In genomic region chr10:1375805-1376170, GRCh38 we compare ENCODE assay signal across 17 cellular contexts.
"Had no signal": no experiment of that assay in that cellular context is flagged by ENCODE, and none has a peak within 500 bp of the region (broad histone marks: within the 10 kb centered on the region; RNA-seq: fewer than 3 reads in every experiment).

No MANE protein-coding gene starts in this region.

- H3K9me3 Mint-ChIP-seq: activated naive CD4-positive, alpha-beta T cell treated with anti-CD3 and anti-CD28 coated beads, Interleukin-2, amount 50 U/mL, for 24 hours; stimulated activated memory B cell treated with anti-CD40 and anti-IgM and Interleukin-4, amounts not matched to agents 10 μg/mL and 1 μg/mL and 100 μg/mL, for 72 hours had no signal

- H3K27ac ChIP-seq: esophagus muscularis mucosa, hepatocyte, stomach, suprapubic skin, tibial nerve, WERI-Rb-1 had no signal

- H3K4me3 Mint-ChIP-seq: activated naive CD4-positive, alpha-beta T cell treated with anti-CD3 and anti-CD28 coated beads, Interleukin-2, amount 50 U/mL, for 24 hours; stimulated activated memory B cell treated with anti-CD40 and anti-IgM and Interleukin-4, amounts not matched to agents 10 μg/mL and 1 μg/mL and 100 μg/mL, for 72 hours had no signal

- DNase-seq: activated gamma-delta T cell; anterior cingulate cortex; caudate nucleus; effector memory CD4-positive, alpha-beta T cell; glutamatergic neuron; small intestine; stimulated activated CD4-positive, alpha-beta T cell treated with anti-CD3 and anti-CD28 coated beads, Interleukin-2, amount 100 ng/mL, for 24 hours; stomach; T-helper 1 cell; WERI-Rb-1 had no signal

- H3K4me1 Mint-ChIP-seq: activated naive CD4-positive, alpha-beta T cell treated with anti-CD3 and anti-CD28 coated beads, Interleukin-2, amount 50 U/mL, for 24 hours; stimulated activated memory B cell treated with anti-CD40 and anti-IgM and Interleukin-4, amounts not matched to agents 10 μg/mL and 1 μg/mL and 100 μg/mL, for 72 hours had no signal

- H3K4me1 ChIP-seq: esophagus muscularis mucosa, stomach, suprapubic skin had no signal

- H3K9me3 ChIP-seq: esophagus muscularis mucosa, stomach, suprapubic skin, tibial nerve had no signal

- H3K36me3 Mint-ChIP-seq: activated naive CD4-positive, alpha-beta T cell treated with anti-CD3 and anti-CD28 coated beads, Interleukin-2, amount 50 U/mL, for 24 hours; brain; stimulated activated memory B cell treated with anti-CD40 and anti-IgM and Interleukin-4, amounts not matched to agents 10 μg/mL and 1 μg/mL and 100 μg/mL, for 72 hours had no signal

- H3K4me2 ChIP-seq: hepatocyte had no signal

- H3K36me3 ChIP-seq: esophagus muscularis mucosa, stomach, suprapubic skin, tibial nerve, WERI-Rb-1 had no signal

- H2AFZ ChIP-seq: hepatocyte had no signal

- H3K27ac Mint-ChIP-seq: activated naive CD4-positive, alpha-beta T cell treated with anti-CD3 and anti-CD28 coated beads, Interleukin-2, amount 50 U/mL, for 24 hours; stimulated activated memory B cell treated with anti-CD40 and anti-IgM and Interleukin-4, amounts not matched to agents 10 μg/mL and 1 μg/mL and 100 μg/mL, for 72 hours had no signal

- H3K4me3 ChIP-seq: esophagus muscularis mucosa, hepatocyte, stomach, suprapubic skin, tibial nerve had no signal
